8 cellular contexts compared by ENCODE assay signal in genomic region chr11:62805991-62806441, GRCh38. TPM values are rescaled to one million over a fixed set of nuclear protein-coding genes. Genes with fewer than 3 reads are reported as not detected.
A peak's percentile ranks its signal among the peaks of the same experiment; 100 is the strongest.
DNase-seq lines count a peak whose midpoint lies in the region; ATAC-seq and TF ChIP-seq lines count a peak whose summit lies in the region.

No MANE protein-coding gene starts in this region.

- H3K27ac Mint-ChIP-seq in CD4-positive, alpha-beta memory T cell: peak overlapping the region; percentile 96 to 100 (median 99)
- H3K27ac Mint-ChIP-seq in activated T-helper 17 cell treated with anti-CD3 and anti-CD28 coated beads, Interleukin-2, amount 50 U/mL, for 72 hours: peak overlapping the region; percentile 97

- no peaks in the 10 kb centered on the region for H4K20me1 ChIP-seq in hepatocyte (ENCODE audit: insufficient read depth, poor library complexity, severe bottlenecking)

- ATAC-seq in activated T-helper 17 cell treated with anti-CD3 and anti-CD28 coated beads, Interleukin-2, amount 50 U/mL, for 72 hours (replicated peaks): peak; percentile 18
- ATAC-seq in HG02884 (IDR thresholded peaks at IDR 0.05; ENCODE audit: unreplicated experiment): no peak

- H3K27me3 ChIP-seq in CD4-positive, alpha-beta memory T cell (ENCODE audit: insufficient read depth, low read length): no peaks in the 10 kb centered on the region
- no peaks in the 10 kb centered on the region for H3K27me3 ChIP-seq in hepatocyte
- no peaks in the 10 kb centered on the region for H3K27me3 ChIP-seq in skeletal muscle satellite cell (ENCODE audit: control insufficient read depth, insufficient read depth, low read length)

- 35% methylated on average over 11 of the region's 11 CpGs for WGBS in hepatocyte (ENCODE audit: low lambda C conversion rate, missing lambda C conversion rate)

- peaks cover 23% of the 10 kb centered on the region for H3K36me3 ChIP-seq in CD4-positive, alpha-beta memory T cell (ENCODE audit: insufficient read depth, low read length)
- H3K36me3 ChIP-seq in KOPT-K1 (ENCODE audit: insufficient read depth, low read length) (peaks cover 31% of the 10 kb centered on the region), hepatocyte (replicated peaks; ENCODE audit: insufficient read depth, low read depth) (no peaks in the 10 kb centered on the region), skeletal muscle satellite cell (ENCODE audit: insufficient read depth, low read length) (peaks cover 26% of the 10 kb centered on the region)

- H3K27ac ChIP-seq in CD4-positive, alpha-beta memory T cell (ENCODE audit: low read depth, low read length): peak overlapping the region; percentile 94
- H3K27ac ChIP-seq in KOPT-K1 (ENCODE audit: low read depth, low read length, poor library complexity, severe bottlenecking): peak overlapping the region; percentile 85
- H3K27ac ChIP-seq in hepatocyte: peak overlapping the region; percentile 86

- CTCF ChIA-PET in CD4-positive, alpha-beta memory T cell (lab: Charles Lee; ENCODE audit: partially characterized antibody): interaction anchor here (0.8 to 1.3 kb wide), 4 partner anchors 10 to 57 kb away, joined by 3 to 12 read pairs (median 4); no protein-coding TSS in a partner anchor

- POLR2A ChIA-PET in CD4-positive, alpha-beta memory T cell (lab: Charles Lee; ENCODE audit: partially characterized antibody): interaction anchor here (0.6 to 25.8 kb wide), 22 partner anchors 9 to 232 kb away, joined by 3 to 801 read pairs (median 6); partner anchors contain the start of genes BSCL2, C11orf98, CSKMT and EEF1G

- H3K79me2 ChIP-seq in hepatocyte: peaks cover 31% of the 10 kb centered on the region

- intact Hi-C loops in CD4-positive, alpha-beta memory T cell (cut with micrococcal nuclease): loop anchor here (1.0 kb wide), 7 partner anchors 14 to 75 kb away; partner anchors contain the start of genes STX5, TEX54, TMEM179B and TMEM223

- peaks cover 0 to 2% of the 10 kb centered on the region in 2 donors for H3K27me3 Mint-ChIP-seq in CD4-positive, alpha-beta memory T cell
- H3K27me3 Mint-ChIP-seq in activated T-helper 17 cell treated with anti-CD3 and anti-CD28 coated beads, Interleukin-2, amount 50 U/mL, for 72 hours: no peaks in the 10 kb centered on the region

- H3K4me3 Mint-ChIP-seq in CD4-positive, alpha-beta memory T cell: peak overlapping the region; percentile 97 to 100 (median 99)
- peak overlapping the region; percentile 99 for H3K4me3 Mint-ChIP-seq in activated T-helper 17 cell treated with anti-CD3 and anti-CD28 coated beads, Interleukin-2, amount 50 U/mL, for 72 hours

- H3K4me1 Mint-ChIP-seq in CD4-positive, alpha-beta memory T cell: peaks cover 21 to 43% (median 32%) of the 10 kb centered on the region in 4 donors
- peaks cover 19% of the 10 kb centered on the region for H3K4me1 Mint-ChIP-seq in activated T-helper 17 cell treated with anti-CD3 and anti-CD28 coated beads, Interleukin-2, amount 50 U/mL, for 72 hours

- no peaks in the 10 kb centered on the region for H3K9me2 ChIP-seq in hepatocyte (replicated peaks; ENCODE audit: insufficient read depth)

- peaks cover 18 to 41% of the 10 kb centered on the region in 2 donors for H3K36me3 Mint-ChIP-seq in CD4-positive, alpha-beta memory T cell
- H3K36me3 Mint-ChIP-seq in activated T-helper 17 cell treated with anti-CD3 and anti-CD28 coated beads, Interleukin-2, amount 50 U/mL, for 72 hours (ENCODE audit: low read depth): peaks cover 46% of the 10 kb centered on the region

- TF ChIP-seq CTCF in hepatocyte (IDR thresholded peaks at IDR 0.05; ENCODE audit: poor library complexity): no peak

- H3K9me3 Mint-ChIP-seq in CD4-positive, alpha-beta memory T cell: peaks cover 0 to 3% (median 0%) of the 10 kb centered on the region in 8 donors
- no peaks in the 10 kb centered on the region for H3K9me3 Mint-ChIP-seq in activated T-helper 17 cell treated with anti-CD3 and anti-CD28 coated beads, Interleukin-2, amount 50 U/mL, for 72 hours

- H3K9ac ChIP-seq in skeletal muscle satellite cell (ENCODE audit: low read depth, low read length): peak overlapping the region; percentile 94

- peaks cover 22% of the 10 kb centered on the region for H3K4me1 ChIP-seq in CD4-positive, alpha-beta memory T cell (ENCODE audit: insufficient read depth, low read length)
- peaks cover 19% of the 10 kb centered on the region for H3K4me1 ChIP-seq in hepatocyte (ENCODE audit: insufficient read depth)
- H3K4me1 ChIP-seq in skeletal muscle satellite cell (ENCODE audit: control insufficient read depth, insufficient read depth, low read length): peaks cover 23% of the 10 kb centered on the region

- peak overlapping the region; percentile 85 to 87 for H3K4me3 ChIP-seq in CD4-positive, alpha-beta memory T cell (ENCODE audit: low read length in 2 of 2)
- H3K4me3 ChIP-seq in hepatocyte: peak overlapping the region; percentile 47
- peak overlapping the region; percentile 87 for H3K4me3 ChIP-seq in skeletal muscle satellite cell (ENCODE audit: low read length)

- peak overlapping the region; percentile 62 for H2AFZ ChIP-seq in hepatocyte

- no peak for DNase-seq in CD4-positive, alpha-beta memory T cell
- DNase-seq in hepatocyte (ENCODE audit: low spot score): no peak
- DNase-seq in T-helper 9 cell: no peak
- no peak for DNase-seq in NOMO-1 treated with dmso at 0.1 percent for 144 hours (lab: John Stamatoyannopoulos, UW; ENCODE audit: unreplicated experiment)

- peak overlapping the region; percentile 83 for H3K4me2 ChIP-seq in hepatocyte
- peak overlapping the region; percentile 94 for H3K4me2 ChIP-seq in skeletal muscle satellite cell (ENCODE audit: low read length)

- H3K9me3 ChIP-seq in CD4-positive, alpha-beta memory T cell (ENCODE audit: control insufficient read depth in 1 of 2, low read length in 2 of 2): no peaks in the 10 kb centered on the region
- H3K9me3 ChIP-seq in KOPT-K1 (ENCODE audit: insufficient read depth, low read length, poor library complexity, severe bottlenecking) (no peaks in the 10 kb centered on the region), hepatocyte (ENCODE audit: low read depth) (no peaks in the 10 kb centered on the region), skeletal muscle satellite cell (replicated peaks; ENCODE audit: low read length) (no peaks in the 10 kb centered on the region)

RNA-seq across cellular contexts. Expression of gene NXF1, which starts 0.8 kb away (rescaled TPM):
- total RNA-seq in CD4-positive, alpha-beta memory T cell: 100 to 1,000 TPM; 195 to 196 TPM
- 10 to 100 TPM; 75.2 to 83.2 TPM for polyA plus RNA-seq in CD4-positive, alpha-beta memory T cell
- total RNA-seq in activated T-helper 17 cell treated with anti-CD3 and anti-CD28 coated beads, Interleukin-2, amount 50 U/mL, for 72 hours: 100 to 1,000 TPM in 1 of 2 donors, 10 to 100 TPM in 1; 85.8 to 115 TPM
- 37.2 and 37.6 TPM in 2 replicates for total RNA-seq in hepatocyte
- 71.9 and 91.4 TPM in 2 replicates for polyA plus RNA-seq in hepatocyte
- total RNA-seq in skeletal muscle satellite cell (2012; rRNA removed): 21.5 and 27.1 TPM in 2 replicates

RNA-seq across cellular contexts. Expression of gene TMEM223, which starts 14.2 kb away (rescaled TPM):
- 10 to 100 TPM; 21.6 to 23.1 TPM for total RNA-seq in CD4-positive, alpha-beta memory T cell
- 10 to 100 TPM; 38.9 to 45.5 TPM for polyA plus RNA-seq in CD4-positive, alpha-beta memory T cell
- 10 to 100 TPM in 1 of 2 donors, 1 to 10 TPM in 1; 6.2 to 16.2 TPM for total RNA-seq in activated T-helper 17 cell treated with anti-CD3 and anti-CD28 coated beads, Interleukin-2, amount 50 U/mL, for 72 hours
- total RNA-seq in hepatocyte: 28.4 and 31.9 TPM in 2 replicates
- 30.3 and 36.1 TPM in 2 replicates for polyA plus RNA-seq in hepatocyte
- 17.0 and 19.5 TPM in 2 replicates for total RNA-seq in skeletal muscle satellite cell (2012; rRNA removed)

RNA-seq across cellular contexts. Expression of gene TMEM179B, which starts 18.8 kb away (rescaled TPM):
- 10 to 100 TPM; 66.3 to 66.6 TPM for total RNA-seq in CD4-positive, alpha-beta memory T cell
- 100 to 1,000 TPM; 102 to 166 TPM for polyA plus RNA-seq in CD4-positive, alpha-beta memory T cell
- 10 to 100 TPM; 18.6 to 20.9 TPM for total RNA-seq in activated T-helper 17 cell treated with anti-CD3 and anti-CD28 coated beads, Interleukin-2, amount 50 U/mL, for 72 hours
- 78.0 and 99.1 TPM in 2 replicates for total RNA-seq in hepatocyte
- 163 and 172 TPM in 2 replicates for polyA plus RNA-seq in hepatocyte
- 48.3 and 49.9 TPM in 2 replicates for total RNA-seq in skeletal muscle satellite cell (2012; rRNA removed)

RNA-seq across cellular contexts. Expression of gene STX5, which starts 25.8 kb away (rescaled TPM):
- 10 to 100 TPM; 66.0 to 67.9 TPM for total RNA-seq in CD4-positive, alpha-beta memory T cell
- 10 to 100 TPM; 30.4 to 31.8 TPM for polyA plus RNA-seq in CD4-positive, alpha-beta memory T cell
- 10 to 100 TPM; 23.4 to 32.0 TPM for total RNA-seq in activated T-helper 17 cell treated with anti-CD3 and anti-CD28 coated beads, Interleukin-2, amount 50 U/mL, for 72 hours
- total RNA-seq in hepatocyte: 35.4 and 37.3 TPM in 2 replicates
- 49.7 and 50.4 TPM in 2 replicates for polyA plus RNA-seq in hepatocyte
- total RNA-seq in skeletal muscle satellite cell (2012; rRNA removed): 21.0 and 29.1 TPM in 2 replicates

RNA-seq across cellular contexts. Expression of gene TEX54, which starts 26.6 kb away (rescaled TPM):
- total RNA-seq in CD4-positive, alpha-beta memory T cell: not detected
- 1 to 10 TPM; 1.3 to 1.9 TPM for polyA plus RNA-seq in CD4-positive, alpha-beta memory T cell
- under 1 TPM; 0.82 TPM for total RNA-seq in activated T-helper 17 cell treated with anti-CD3 and anti-CD28 coated beads, Interleukin-2, amount 50 U/mL, for 72 hours
- total RNA-seq in hepatocyte: not detected in 2 replicates
- polyA plus RNA-seq in hepatocyte: 1.8 and 3.5 TPM in 2 replicates
- total RNA-seq in skeletal muscle satellite cell (2012; rRNA removed): not detected in 2 replicates
